In genomic region chr16:58629681-58630640, GRCh38 we compare ENCODE assay signal across 8 cellular contexts. TPM values are rescaled to one million over a fixed set of nuclear protein-coding genes. Genes with fewer than 3 reads are reported as not detected.
DNase-seq lines count a peak whose midpoint lies in the region; ATAC-seq and TF ChIP-seq lines count a peak whose summit lies in the region.

CNOT1 (minus strand) TSS chr16:58629826; CDS start chr16:58599337, 30,489 bp downstream.

- peak within 1 kb of the TSS; percentile 96 for H3K27ac Mint-ChIP-seq in activated T-helper 17 cell treated with anti-CD3 and anti-CD28 coated beads, Interleukin-2, amount 50 U/mL, for 72 hours
- H3K27ac Mint-ChIP-seq in naive thymus-derived CD4-positive, alpha-beta T cell = peak within 1 kb of the TSS; percentile 99 to 100 (median 100)
- peak within 1 kb of the TSS; percentile 99 for H3K27ac Mint-ChIP-seq in stimulated activated naive B cell treated with anti-CD40 and anti-IgM and Interleukin-4, amounts not matched to agents 10 μg/mL and 1 μg/mL and 100 μg/mL, for 72 hours

- H3K36me3 Mint-ChIP-seq in activated T-helper 17 cell treated with anti-CD3 and anti-CD28 coated beads, Interleukin-2, amount 50 U/mL, for 72 hours (ENCODE audit: low read depth) = peaks cover 42% of the 10 kb centered on the region
- peaks cover 0 to 9% (median 5%) of the 10 kb centered on the region in 5 donors for H3K36me3 Mint-ChIP-seq in naive thymus-derived CD4-positive, alpha-beta T cell
- peaks cover 7 to 15% of the 10 kb centered on the region in 2 donors for H3K36me3 Mint-ChIP-seq in stimulated activated naive B cell treated with anti-CD40 and anti-IgM and Interleukin-4, amounts not matched to agents 10 μg/mL and 1 μg/mL and 100 μg/mL, for 72 hours

- H4K20me1 ChIP-seq in fibroblast of lung (ENCODE audit: control insufficient read depth, extremely low read depth, insufficient read depth, low read length) = no peaks in the 10 kb centered on the region

- H3K9me3 ChIP-seq in fibroblast of lung (ENCODE audit: control insufficient read depth, insufficient read depth, low read depth, low read length) = no peaks in the 10 kb centered on the region
- no peaks in the 10 kb centered on the region for H3K9me3 ChIP-seq in naive thymus-derived CD4-positive, alpha-beta T cell (ENCODE audit: control insufficient read depth in 2 of 3, low read length in 3 of 3)

- POLR2A ChIA-PET in RWPE1 (lab: Yijun Ruan, JAX; ENCODE audit: low non-redundant PET) = no interaction called here
- POLR2A ChIA-PET in naive thymus-derived CD4-positive, alpha-beta T cell (lab: Charles Lee) = interaction anchor here (2.1 kb wide), 1 partner anchor 40 kb away, joined by 5 read pairs; no protein-coding TSS in a partner anchor

- H3K27ac ChIP-seq in RWPE1 = peak within 1 kb of the TSS; percentile 91
- peak within 1 kb of the TSS; percentile 99 for H3K27ac ChIP-seq in fibroblast of lung (ENCODE audit: insufficient read depth, low read length)
- H3K27ac ChIP-seq in naive thymus-derived CD4-positive, alpha-beta T cell (ENCODE audit: low read depth, low read length) = peak within 1 kb of the TSS; percentile 96

- H2AFZ ChIP-seq in fibroblast of lung (ENCODE audit: low read length) = peak within 1 kb of the TSS; percentile 99

- H3K4me1 ChIP-seq in fibroblast of lung (ENCODE audit: control insufficient read depth, extremely low read depth, insufficient read depth, low read length) = peaks cover 3% of the 10 kb centered on the region
- peaks cover 14 to 24% of the 10 kb centered on the region in 2 donors for H3K4me1 ChIP-seq in naive thymus-derived CD4-positive, alpha-beta T cell (ENCODE audit: control insufficient read depth in 2 of 2, insufficient read depth in 2 of 2, low read length in 2 of 2)

- H3K4me3 Mint-ChIP-seq in activated T-helper 17 cell treated with anti-CD3 and anti-CD28 coated beads, Interleukin-2, amount 50 U/mL, for 72 hours = peak within 1 kb of the TSS; percentile 89
- peak within 1 kb of the TSS; percentile 94 to 100 (median 98) for H3K4me3 Mint-ChIP-seq in naive thymus-derived CD4-positive, alpha-beta T cell
- H3K4me3 Mint-ChIP-seq in stimulated activated naive B cell treated with anti-CD40 and anti-IgM and Interleukin-4, amounts not matched to agents 10 μg/mL and 1 μg/mL and 100 μg/mL, for 72 hours = peak within 1 kb of the TSS; percentile 96 to 100

- no peaks in the 10 kb centered on the region for H3K9me3 Mint-ChIP-seq in activated T-helper 17 cell treated with anti-CD3 and anti-CD28 coated beads, Interleukin-2, amount 50 U/mL, for 72 hours
- peaks cover 0 to 4% (median 0%) of the 10 kb centered on the region in 11 donors for H3K9me3 Mint-ChIP-seq in naive thymus-derived CD4-positive, alpha-beta T cell
- H3K9me3 Mint-ChIP-seq in stimulated activated naive B cell treated with anti-CD40 and anti-IgM and Interleukin-4, amounts not matched to agents 10 μg/mL and 1 μg/mL and 100 μg/mL, for 72 hours = no peaks in the 10 kb centered on the region

- peak within 1 kb of the TSS; percentile 100 for H3K4me2 ChIP-seq in fibroblast of lung (ENCODE audit: extremely low read depth, insufficient read depth, low read length)

- no peaks in the 10 kb centered on the region for H3K27me3 Mint-ChIP-seq in activated T-helper 17 cell treated with anti-CD3 and anti-CD28 coated beads, Interleukin-2, amount 50 U/mL, for 72 hours
- peaks cover 0 to 2% (median 0%) of the 10 kb centered on the region in 5 donors for H3K27me3 Mint-ChIP-seq in naive thymus-derived CD4-positive, alpha-beta T cell
- H3K27me3 Mint-ChIP-seq in stimulated activated naive B cell treated with anti-CD40 and anti-IgM and Interleukin-4, amounts not matched to agents 10 μg/mL and 1 μg/mL and 100 μg/mL, for 72 hours = no peaks in the 10 kb centered on the region

- no peaks in the 10 kb centered on the region for H3K36me3 ChIP-seq in fibroblast of lung (ENCODE audit: control insufficient read depth, insufficient read depth, low read length)
- H3K36me3 ChIP-seq in naive thymus-derived CD4-positive, alpha-beta T cell (ENCODE audit: control insufficient read depth in 2 of 3, insufficient read depth in 3 of 3, low read length in 3 of 3) = peaks cover 0 to 7% (median 0%) of the 10 kb centered on the region in 3 experiments

- peaks cover 45% of the 10 kb centered on the region for H3K79me2 ChIP-seq in fibroblast of lung (ENCODE audit: control insufficient read depth, insufficient read depth, low read length)

- CTCF ChIA-PET in RWPE1 (lab: Yijun Ruan, JAX) = no interaction called here
- CTCF ChIA-PET in naive thymus-derived CD4-positive, alpha-beta T cell (lab: Charles Lee) = interaction anchor here (0.6 kb wide), 1 partner anchor 9 kb away, joined by 3 read pairs; no protein-coding TSS in a partner anchor

- peaks cover 11% of the 10 kb centered on the region for H3K4me1 Mint-ChIP-seq in activated T-helper 17 cell treated with anti-CD3 and anti-CD28 coated beads, Interleukin-2, amount 50 U/mL, for 72 hours
- H3K4me1 Mint-ChIP-seq in naive thymus-derived CD4-positive, alpha-beta T cell = peaks cover 15 to 44% (median 28%) of the 10 kb centered on the region in 7 donors
- peaks cover 6 to 24% of the 10 kb centered on the region in 2 donors for H3K4me1 Mint-ChIP-seq in stimulated activated naive B cell treated with anti-CD40 and anti-IgM and Interleukin-4, amounts not matched to agents 10 μg/mL and 1 μg/mL and 100 μg/mL, for 72 hours

- no peaks in the 10 kb centered on the region for H3K27me3 ChIP-seq in fibroblast of lung (ENCODE audit: control insufficient read depth, insufficient read depth, low read length)
- no peaks in the 10 kb centered on the region for H3K27me3 ChIP-seq in naive thymus-derived CD4-positive, alpha-beta T cell (ENCODE audit: control insufficient read depth in 2 of 2, insufficient read depth in 2 of 2, low read length in 2 of 2)

- no peak for TF ChIP-seq CTCF in LNCaP clone FGC (IDR thresholded peaks at IDR 0.05; ENCODE audit: control insufficient read depth, extremely low read depth, insufficient read depth)
- no peak for TF ChIP-seq CTCF in RWPE1 (conservative IDR thresholded peaks at IDR 0.05; ENCODE audit: low read depth)
- no peak for TF ChIP-seq CTCF in fibroblast of lung (conservative IDR thresholded peaks at IDR 0.05 in 1 of 2, IDR thresholded peaks at IDR 0.05 in 1 of 2; ENCODE audit: low read depth in 1 of 2, low read length in 2 of 2)

- H3K9ac ChIP-seq in fibroblast of lung (ENCODE audit: insufficient read depth, low read length) = peak within 1 kb of the TSS; percentile 99

- peak; percentile 91 for ATAC-seq in activated T-helper 17 cell treated with anti-CD3 and anti-CD28 coated beads, Interleukin-2, amount 50 U/mL, for 72 hours (replicated peaks)
- peak; percentile 91 for ATAC-seq in naive thymus-derived CD4-positive, alpha-beta T cell
- ATAC-seq in stimulated activated naive B cell treated with anti-CD40 and anti-IgM and Interleukin-4, amounts not matched to agents 10 μg/mL and 1 μg/mL and 100 μg/mL, for 72 hours (replicated peaks) = peak; percentile 88 to 89

- DNase-seq in Daoy (ENCODE audit: low read depth) = peak; percentile 97
- DNase-seq in GOT3 (lab: John Stamatoyannopoulos, UW) = peak; percentile 97
- DNase-seq in LNCaP clone FGC (ENCODE audit: low read depth) = peak; percentile 99
- DNase-seq in RWPE1 (ENCODE audit: low spot score) = peak; percentile 99
- DNase-seq in fibroblast of lung (ENCODE audit: low read depth in 2 of 2) = peak; percentile 100
- peak; percentile 92 to 100 (median 99) for DNase-seq in naive thymus-derived CD4-positive, alpha-beta T cell
- peak; percentile 99 for DNase-seq in stimulated activated naive B cell treated with anti-CD40 and anti-IgM and Interleukin-4, amounts not matched to agents 10 μg/mL and 1 μg/mL and 100 μg/mL, for 72 hours

- intact Hi-C loops in naive thymus-derived CD4-positive, alpha-beta T cell (cut with micrococcal nuclease) = loop anchor here (1.0 to 10.0 kb wide), 20 partner anchors 54 to 1183 kb away; partner anchors contain the start of genes CCDC102A (in 2 of the 2), CFAP20 (in 2 of the 2), GINS3 (in 2 of the 2) and GOT2 (in 2 of the 2)

- H3K4me3 ChIP-seq in LNCaP clone FGC (ENCODE audit: low read depth, low read length) (peak within 1 kb of the TSS; percentile 91), fibroblast of lung (replicated peaks in 1 of 4; ENCODE audit: control extremely low read depth in 1 of 4, insufficient read depth in 1 of 4, low read depth in 3 of 4, low read length in 4 of 4) (peak within 1 kb of the TSS; percentile 95 to 100 (median 99))
- H3K4me3 ChIP-seq in naive thymus-derived CD4-positive, alpha-beta T cell (ENCODE audit: low read length) = peak within 1 kb of the TSS; percentile 84

RNA-seq across cellular contexts. Expression of gene CNOT1, which starts in this region (rescaled TPM):
- 59.3 and 63.9 TPM in 2 replicates for total RNA-seq in Daoy (2014; rRNA removed; shearing (Covaris generic))
- total RNA-seq in activated T-helper 17 cell treated with anti-CD3 and anti-CD28 coated beads, Interleukin-2, amount 50 U/mL, for 72 hours = 100 to 1,000 TPM; 258 to 299 TPM
- total RNA-seq in fibroblast of lung = 103 and 162 TPM in 2 replicates
- 59.0 and 98.2 TPM in 2 replicates for polyA plus RNA-seq in fibroblast of lung
- 57.4 and 93.7 TPM in 2 replicates for polyA plus RNA-seq in fibroblast of lung (2012)
- polyA minus RNA-seq in fibroblast of lung (ENCODE audit: low replicate concordance) = 183 and 208 TPM in 2 replicates
- 100 to 1,000 TPM; 216 to 249 (median 236) TPM for total RNA-seq in naive thymus-derived CD4-positive, alpha-beta T cell
- polyA plus RNA-seq in naive thymus-derived CD4-positive, alpha-beta T cell = 100 to 1,000 TPM in 1 of 2 donors, 10 to 100 TPM in 1; 81.2 to 114 TPM

Comparison
In these comparisons a context has a peak if more than half of its experiments do, and no peak if none do; other contexts are left out.
1. Peak in every context shown above with its lines: DNase-seq, ATAC-seq, H3K4me3 ChIP-seq and H3K27ac ChIP-seq.